In the genomic region with DNA sequence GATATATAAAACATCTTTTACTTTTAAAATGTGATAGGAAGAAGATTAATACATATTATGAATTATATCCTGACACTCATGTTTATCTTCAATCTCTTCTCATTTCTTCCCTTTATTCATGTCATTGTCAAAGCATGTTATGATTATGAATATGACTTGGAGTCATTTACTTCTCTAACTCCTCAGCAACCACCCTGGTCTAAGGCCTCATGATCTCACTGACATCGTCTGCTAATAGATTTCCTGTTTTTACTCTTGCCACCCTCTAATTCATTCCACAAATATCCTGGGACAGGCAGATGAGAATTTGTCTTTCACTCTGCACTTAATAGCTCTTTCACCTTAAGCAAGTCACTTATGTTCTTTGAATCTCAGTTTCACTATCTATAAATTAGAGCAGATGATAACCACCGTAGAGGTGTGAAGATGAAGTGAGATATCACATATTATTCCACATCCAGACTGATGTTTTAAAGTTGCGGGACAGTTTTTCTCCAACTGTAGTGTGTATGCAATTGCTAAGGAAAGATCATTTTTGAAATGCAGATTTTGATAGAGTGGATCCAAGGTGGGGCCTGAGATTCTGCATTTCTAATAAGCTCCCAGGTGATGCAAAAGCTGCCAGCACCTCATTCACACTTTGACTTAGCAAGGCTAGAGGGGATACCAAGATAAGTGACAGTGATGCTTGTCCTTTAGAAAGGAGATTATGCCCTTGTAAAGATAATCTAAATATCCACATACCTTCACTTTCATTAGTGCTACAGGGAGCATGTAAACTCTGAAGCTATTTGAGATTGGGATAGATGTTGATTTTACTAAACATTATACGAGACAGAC, we compare ENCODE assay signal across 21 cellular contexts. TPM values are rescaled to one million over a fixed set of nuclear protein-coding genes. Genes with fewer than 3 reads are reported as not detected.
A peak's percentile ranks its signal among the peaks of the same experiment; 100 is the strongest.
DNase-seq lines count a peak whose midpoint lies in the region; ATAC-seq lines count a peak whose summit lies in the region.
"Had no signal": no experiment of that assay in that cellular context is flagged by ENCODE, and none has a peak within 500 bp of the region (broad histone marks: within the 10 kb centered on the region; RNA-seq: fewer than 3 reads in every experiment).

No MANE protein-coding gene starts in this region.

- no peak overlapping the region for H4K8ac ChIP-seq in mesendoderm (ENCODE audit: low read depth, low read length)

- H2BK15ac ChIP-seq in mesendoderm (replicated peaks; ENCODE audit: low read depth) = no peak overlapping the region

- no peaks in the 10 kb centered on the region for H3K27me3 Mint-ChIP-seq in central memory CD8-positive, alpha-beta T cell
- H3K27me3 Mint-ChIP-seq: IgD-negative memory B cell had no signal

- H3K4me3 ChIP-seq in ACC112 (ENCODE audit: low read depth, low read length) = peak overlapping the region; percentile 38; the same call in 1 of the 2 replicates
- H3K4me3 ChIP-seq in mesendoderm (ENCODE audit: low read length) = no peak overlapping the region
- H3K4me3 ChIP-seq: GM12878 had no signal

- H3K56ac ChIP-seq in mesendoderm (ENCODE audit: low read length) = no peak overlapping the region

- H3K4me1 Mint-ChIP-seq in central memory CD8-positive, alpha-beta T cell = peaks cover 12% of the 10 kb centered on the region

- no peak overlapping the region for H3K23ac ChIP-seq in mesendoderm (ENCODE audit: low read length)

- H3K18ac ChIP-seq in mesendoderm (ENCODE audit: low read length) = no peak overlapping the region

- H3K79me1 ChIP-seq in mesendoderm (ENCODE audit: low read length) = no peaks in the 10 kb centered on the region

- no peaks in the 10 kb centered on the region for H3K79me2 ChIP-seq in ACC112 (ENCODE audit: control insufficient read depth, insufficient read depth, low read length, unreplicated experiment)
- no peaks in the 10 kb centered on the region for H3K79me2 ChIP-seq in mesendoderm (ENCODE audit: control insufficient read depth, insufficient read depth, low read length)

- no peaks in the 10 kb centered on the region for H3K36me3 ChIP-seq in ACC112 (ENCODE audit: insufficient read depth, low read length)
- H3K36me3 ChIP-seq in mesendoderm (ENCODE audit: control insufficient read depth, insufficient read depth, low read length) = no peaks in the 10 kb centered on the region
- H3K36me3 ChIP-seq: BE2C had no signal

- no peak overlapping the region for H3K4me2 ChIP-seq in mesendoderm (ENCODE audit: low read length)

- WGBS in mesendoderm (ENCODE audit: extremely low coverage, insufficient coverage, low lambda C conversion rate) = no CpG with 5 or more reads among the region's 4 CpGs

- no peaks in the 10 kb centered on the region for H3K9me3 Mint-ChIP-seq in central memory CD8-positive, alpha-beta T cell

- H3K27ac Mint-ChIP-seq in central memory CD8-positive, alpha-beta T cell (ENCODE audit: low read depth) = no peak overlapping the region
- H3K27ac Mint-ChIP-seq: IgD-negative memory B cell had no signal

- H2BK120ac ChIP-seq in mesendoderm (ENCODE audit: low read depth, low read length) = no peak overlapping the region

- H3K27me3 ChIP-seq in ACC112 (ENCODE audit: insufficient read depth, low read length) (no peaks in the 10 kb centered on the region), mesendoderm (ENCODE audit: insufficient read depth, low read length, poor library complexity) (no peaks in the 10 kb centered on the region)
- H3K27me3 ChIP-seq: BE2C had no signal

- no peak overlapping the region for H2AK5ac ChIP-seq in mesendoderm (ENCODE audit: low read length)

- DNase-seq in central memory CD8-positive, alpha-beta T cell (ENCODE audit: low spot score in 2 of 2) = no peak
- DNase-seq in mesendoderm (peak; percentile 87), head of caudate nucleus (no peak), SIG-M5 (lab: John Stamatoyannopoulos, UW) (no peak), AG08396 (ENCODE audit: low spot score) (no peak)
- no peak for DNase-seq in stimulated activated CD8-positive, alpha-beta memory T cell treated with anti-CD3 and anti-CD28 coated beads, Interleukin-4, amount 100 ng/mL, for 48 hours
- DNase-seq: BE2C; DMS79; MV-4-11; NCI-H1105 treated with DMSO at 0.1 percent for 48 hours; NCI-H2029 treated with DMSO at 0.1 percent for 48 hours; NCI-H2171; NCI-H345; NCI-H524; NCI-H774; NK-92 treated with Interleukin-12 subunit alpha and Interleukin-12 subunit beta, amount 100 ng/mL, for 24 hours had no signal

- no peak overlapping the region for H4K5ac ChIP-seq in mesendoderm (ENCODE audit: low read length)

- no peak overlapping the region for H3K9ac ChIP-seq in mesendoderm (ENCODE audit: low read length)

- H3K36me3 Mint-ChIP-seq in central memory CD8-positive, alpha-beta T cell (ENCODE audit: insufficient read depth) = no peaks in the 10 kb centered on the region

- no peak overlapping the region for H3K27ac ChIP-seq in ACC112 (ENCODE audit: low read depth, low read length)
- no peak overlapping the region for H3K27ac ChIP-seq in mesendoderm (ENCODE audit: low read depth, low read length)

- H3K4ac ChIP-seq in mesendoderm (ENCODE audit: low read depth, low read length) = no peak overlapping the region

- intact Hi-C loops in head of caudate nucleus (cut with DNase I) = no loop called here

- no peak overlapping the region for H2BK5ac ChIP-seq in mesendoderm (ENCODE audit: low read length)

- H3K4me3 Mint-ChIP-seq in central memory CD8-positive, alpha-beta T cell = no peak overlapping the region
- H3K4me3 Mint-ChIP-seq: IgD-negative memory B cell had no signal

- peak overlapping the region; percentile 44 for H2AFZ ChIP-seq in ACC112 (ENCODE audit: low read length, unreplicated experiment)

- peaks cover 10% of the 10 kb centered on the region for H3K4me1 ChIP-seq in ACC112 (ENCODE audit: control insufficient read depth, insufficient read depth, low read length, unreplicated experiment)
- no peaks in the 10 kb centered on the region for H3K4me1 ChIP-seq in mesendoderm (ENCODE audit: control insufficient read depth, low read depth, low read length)
- H3K4me1 ChIP-seq: BE2C had no signal

- peak; percentile 61 for ATAC-seq in GM18867 (IDR thresholded peaks at IDR 0.05; ENCODE audit: unreplicated experiment)
- ATAC-seq in central memory CD8-positive, alpha-beta T cell (replicated peaks; ENCODE audit: extremely low read depth, poor library complexity, severe bottlenecking) = peak; percentile 40
- ATAC-seq: GM12878, Panc1 had no signal

RNA-seq across cellular contexts. Expression of gene IAPP, which starts 3.3 kb away (rescaled TPM):
- not detected for polyA plus RNA-seq in mesendoderm (2013, experiment 1 of 2)
- not detected for polyA plus RNA-seq in mesendoderm (2013, experiment 2 of 2)
- polyA plus RNA-seq: GM12878, IgD-negative memory B cell had no signal

RNA-seq across cellular contexts. Expression of gene SLCO1A2, which starts 34.6 kb away (rescaled TPM):
- polyA plus RNA-seq in mesendoderm (2013, experiment 1 of 2) = 0.70 TPM
- polyA plus RNA-seq in mesendoderm (2013, experiment 2 of 2) = 0.99 TPM
- polyA plus RNA-seq: GM12878, IgD-negative memory B cell had no signal
